In genomic region chr1:94658221-94658620, GRCh38 we compare ENCODE assay signal across 11 cellular contexts.
DNase-seq lines count a peak whose midpoint lies in the region; ATAC-seq and TF ChIP-seq lines count a peak whose summit lies in the region.
"Had no signal": no experiment of that assay in that cellular context is flagged by ENCODE, and none has a peak within 500 bp of the region (broad histone marks: within the 10 kb centered on the region; RNA-seq: fewer than 3 reads in every experiment).

No MANE protein-coding gene starts in this region.

- no peak overlapping the region for H2AFZ ChIP-seq in GM23338

- H3K36me3 Mint-ChIP-seq in GM23338 (ENCODE audit: low read depth): peaks cover 3% of the 10 kb centered on the region; the same call in 1 of the 3 replicates

- H3K4me3 ChIP-seq in GM23338 (no peak overlapping the region), ascending aorta (no peak overlapping the region), right cardiac atrium (ENCODE audit: low read length) (no peak overlapping the region), sigmoid colon (no peak overlapping the region), vagina (no peak overlapping the region)

- no peaks in the 10 kb centered on the region for H4K20me1 ChIP-seq in GM23338 (replicated peaks; ENCODE audit: insufficient read depth)

- H3K27ac ChIP-seq in GM23338 (ENCODE audit: low read depth) (peak overlapping the region; percentile 92), ascending aorta (peak overlapping the region; percentile 44 to 56), right cardiac atrium (ENCODE audit: low read length) (peak overlapping the region; percentile 42), sigmoid colon (peak overlapping the region in 3 of 4 donors; percentile 37 to 45 (median 44)), vagina (no peak overlapping the region)

- H3K4me1 ChIP-seq in GM23338 (ENCODE audit: insufficient read depth) (peaks cover 43% of the 10 kb centered on the region), ascending aorta (peaks cover 0 to 15% of the 10 kb centered on the region in 2 donors), right cardiac atrium (ENCODE audit: control insufficient read depth, insufficient read depth, low read length) (peaks cover 5% of the 10 kb centered on the region), sigmoid colon (peaks cover 0 to 34% (median 23%) of the 10 kb centered on the region in 4 donors), vagina (peaks cover 5% of the 10 kb centered on the region)

- TF ChIP-seq EP300 in sigmoid colon (IDR thresholded peaks at IDR 0.05): no peak

- H3K27me3 ChIP-seq in GM23338 (ENCODE audit: insufficient read depth) (no peaks in the 10 kb centered on the region), ascending aorta (no peaks in the 10 kb centered on the region), right cardiac atrium (ENCODE audit: control insufficient read depth, insufficient read depth) (no peaks in the 10 kb centered on the region), sigmoid colon (no peaks in the 10 kb centered on the region), vagina (no peaks in the 10 kb centered on the region)

- H3K36me3 ChIP-seq in GM23338 (ENCODE audit: insufficient read depth) (no peaks in the 10 kb centered on the region), ascending aorta (no peaks in the 10 kb centered on the region), sigmoid colon (no peaks in the 10 kb centered on the region), vagina (no peaks in the 10 kb centered on the region)

- ATAC-seq in GM23338: no peak
- peak; percentile 95 to 96 for ATAC-seq in right cardiac atrium
- ATAC-seq in HG02610 (IDR thresholded peaks at IDR 0.05; ENCODE audit: unreplicated experiment): no peak
- no peak for ATAC-seq in HG02981 (IDR thresholded peaks at IDR 0.05; ENCODE audit: unreplicated experiment)

- TF ChIP-seq POLR2A in sigmoid colon (IDR thresholded peaks at IDR 0.05): no peak
- no peak for TF ChIP-seq POLR2A in vagina (IDR thresholded peaks at IDR 0.05)

- H3F3A ChIP-seq in GM23338 (replicated peaks; ENCODE audit: low read depth): 0 out of 2 replicates have a peak, but pooled peaks cover 4% of the 10 kb centered on the region

- peaks cover 12% of the 10 kb centered on the region for H3K27me3 Mint-ChIP-seq in GM23338 (ENCODE audit: insufficient read depth, low read depth, poor library complexity)

- 18% methylated on average over 3 of the region's 3 CpGs for WGBS in right cardiac atrium
- 62 to 81% methylated on average over 3 of the region's 3 CpGs for WGBS in sigmoid colon, 2 donors

- H3K4me2 ChIP-seq in GM23338: peak overlapping the region; percentile 47

- peak overlapping the region; percentile 90 for H3K27ac Mint-ChIP-seq in GM23338
- H3K27ac Mint-ChIP-seq: dendritic cell treated with granulocyte-macrophage colony-stimulating factor and Interleukin-4, amounts not matched to agents 40 ng/mL and 50 ng/mL, for 4 days had no signal

- H3K9me3 Mint-ChIP-seq in GM23338: peaks cover 2% of the 10 kb centered on the region; the same call in 2 of the 3 replicates
- H3K9me3 Mint-ChIP-seq: dendritic cell treated with granulocyte-macrophage colony-stimulating factor and Interleukin-4, amounts not matched to agents 40 ng/mL and 50 ng/mL, for 4 days had no signal

- intact Hi-C loops in ascending aorta (cut with DNase I): loop anchor here (10.0 kb wide), 1 partner anchor 127 kb away; no protein-coding TSS in a partner anchor
- intact Hi-C loops in right cardiac atrium (cut with DNase I): loop anchor here in 1 of 4 donors (10.0 kb wide), 1 partner anchor 127 kb away; no protein-coding TSS in a partner anchor
- intact Hi-C loops in sigmoid colon (cut with DNase I): no loop called here
- intact Hi-C loops in vagina (cut with DNase I): no loop called here

- H3K9me3 ChIP-seq in ascending aorta (no peaks in the 10 kb centered on the region), right cardiac atrium (ENCODE audit: control insufficient read depth, low read length) (no peaks in the 10 kb centered on the region), sigmoid colon (no peaks in the 10 kb centered on the region), vagina (no peaks in the 10 kb centered on the region)

- peaks cover 57% of the 10 kb centered on the region for H3K4me1 Mint-ChIP-seq in GM23338

- H3K4me3 Mint-ChIP-seq in GM23338: no peak overlapping the region; the same call in 2 of the 3 replicates
- H3K4me3 Mint-ChIP-seq: dendritic cell treated with granulocyte-macrophage colony-stimulating factor and Interleukin-4, amounts not matched to agents 40 ng/mL and 50 ng/mL, for 4 days had no signal

- H3K79me2 ChIP-seq in GM23338 (replicated peaks; ENCODE audit: insufficient read depth): no peaks in the 10 kb centered on the region

- DNase-seq in GM23338 (ENCODE audit: low spot score) (no peak), ascending aorta (ENCODE audit: low spot score in 2 of 2) (no peak), right cardiac atrium (peak in 2 of 3 donors; percentile 65 to 70), sigmoid colon (no peak), vagina (ENCODE audit: extremely low spot score in 2 of 2) (no peak), nucleus accumbens (lab: John Stamatoyannopoulos, UW) (no peak)
- DNase-seq: activated gamma-delta T cell treated with Interleukin-2 at 50 U/mL for 16 hours, SHP77 had no signal

- TF ChIP-seq CTCF in GM23338 (conservative IDR thresholded peaks at IDR 0.05; ENCODE audit: low read depth in 2 of 2): no peak
- no peak for TF ChIP-seq CTCF in ascending aorta (IDR thresholded peaks at IDR 0.05)
- no peak for TF ChIP-seq CTCF in sigmoid colon (IDR thresholded peaks at IDR 0.05)
- TF ChIP-seq CTCF in vagina (IDR thresholded peaks at IDR 0.05): no peak

- H3K9me2 ChIP-seq in GM23338 (ENCODE audit: insufficient read depth): peaks cover 3% of the 10 kb centered on the region

TF ChIP-seq in GM23338, 12 proteins besides CTCF, POLR2A, EP300 and RAD21:
- TF ChIP-seq ZNF331 (CRISPR knock-in tag; IDR thresholded peaks at IDR 0.05; ENCODE audit: low read depth) (no peak), POLR2AphosphoS5 (IDR thresholded peaks at IDR 0.05; ENCODE audit: low read depth) (no peak), NANOG (IDR thresholded peaks at IDR 0.05; ENCODE audit: borderline replicate concordance) (no peak)
- TF ChIP-seq, protein P1, sequence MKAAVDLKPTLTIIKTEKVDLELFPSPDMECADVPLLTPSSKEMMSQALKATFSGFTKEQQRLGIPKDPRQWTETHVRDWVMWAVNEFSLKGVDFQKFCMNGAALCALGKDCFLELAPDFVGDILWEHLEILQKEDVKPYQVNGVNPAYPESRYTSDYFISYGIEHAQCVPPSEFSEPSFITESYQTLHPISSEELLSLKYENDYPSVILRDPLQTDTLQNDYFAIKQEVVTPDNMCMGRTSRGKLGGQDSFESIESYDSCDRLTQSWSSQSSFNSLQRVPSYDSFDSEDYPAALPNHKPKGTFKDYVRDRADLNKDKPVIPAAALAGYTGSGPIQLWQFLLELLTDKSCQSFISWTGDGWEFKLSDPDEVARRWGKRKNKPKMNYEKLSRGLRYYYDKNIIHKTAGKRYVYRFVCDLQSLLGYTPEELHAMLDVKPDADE (IDR thresholded peaks at IDR 0.05): no peak

Comparison
In these comparisons a context has a peak if more than half of its experiments do, and no peak if none do; other contexts are left out.
1. ATAC-seq: peak in right cardiac atrium (2 of 2); none in GM23338 (single experiment), HG02610 (single experiment) and HG02981 (single experiment).
2. DNase-seq: peak in right cardiac atrium (2 of 3); none in GM23338 (single experiment), ascending aorta (0 of 2), sigmoid colon (single experiment), vagina (0 of 2) and nucleus accumbens (0 of 56).